ENCODE assay signal across 30 cellular contexts in the genomic region with DNA sequence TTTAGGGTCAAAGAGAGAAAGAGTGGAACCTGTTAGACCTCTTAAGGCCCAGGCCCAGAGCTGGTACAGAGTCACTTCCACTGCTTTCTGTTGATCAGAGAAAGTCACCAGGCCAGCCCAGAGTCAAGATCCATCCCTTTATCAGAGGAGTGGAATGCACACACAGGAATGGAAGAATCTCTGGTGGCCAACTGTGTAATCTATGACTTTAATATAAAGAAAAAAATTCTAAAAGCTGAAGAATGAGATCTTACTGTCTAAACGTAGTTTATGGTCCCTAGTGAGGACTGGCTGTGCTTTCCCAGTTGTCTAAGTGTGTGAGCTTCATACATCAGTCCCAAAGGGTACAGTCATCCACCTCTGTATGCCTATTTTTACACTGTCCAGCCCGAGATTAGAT.
"Had no signal": no experiment of that assay in that cellular context is flagged by ENCODE, and none has a peak within 500 bp of the region (broad histone marks: within the 10 kb centered on the region; RNA-seq: fewer than 3 reads in every experiment).

No MANE protein-coding gene starts in this region.

- H3K4me1 ChIP-seq: lower lobe of right lung, pancreas, stomach, tibial artery, upper lobe of right lung had no signal

- H3K9me3 Mint-ChIP-seq: natural killer cell; stimulated activated memory B cell treated with anti-CD40 and anti-IgM and Interleukin-4, amounts not matched to agents 10 μg/mL and 1 μg/mL and 100 μg/mL, for 72 hours had no signal

- H3K4me3 Mint-ChIP-seq: naive B cell; natural killer cell; nephron progenitor cell; stimulated activated memory B cell treated with anti-CD40 and anti-IgM and Interleukin-4, amounts not matched to agents 10 μg/mL and 1 μg/mL and 100 μg/mL, for 72 hours had no signal

- ATAC-seq: left cardiac atrium; left lobe of liver; lower lobe of right lung; natural killer cell; right cardiac atrium; stimulated activated memory B cell treated with anti-CD40 and anti-IgM and Interleukin-4, amounts not matched to agents 10 μg/mL and 1 μg/mL and 100 μg/mL, for 72 hours; stimulated activated naive CD8-positive, alpha-beta T cell treated with anti-CD3 and anti-CD28 coated beads, Interleukin-15, Interleukin-2, amounts not matched to agents 100 U/mL and 50 U/mL, for 24 hours; upper lobe of right lung had no signal

- H3K9me3 ChIP-seq: lower lobe of right lung, pancreas, prostate gland, sigmoid colon, stomach, suprapubic skin, thoracic aorta, tibial artery, upper lobe of right lung had no signal

- H3K36me3 ChIP-seq: lower lobe of right lung, pancreas, prostate gland, sigmoid colon, thoracic aorta, upper lobe of right lung had no signal

- H3K4me1 Mint-ChIP-seq: natural killer cell had no signal

- H3K36me3 Mint-ChIP-seq: natural killer cell had no signal

- H3K4me3 ChIP-seq: lower lobe of right lung, pancreas, prostate gland, sigmoid colon, smooth muscle cell, stomach, suprapubic skin, thoracic aorta, tibial artery, upper lobe of right lung had no signal

- DNase-seq: hippocampal formation; kidney glomerular epithelial cell; left cardiac atrium; lower lobe of right lung; mammary epithelial cell; mesenchymal stem cell; naive B cell; natural killer cell; nephron progenitor cell; posterior cingulate gyrus; retina; right cardiac atrium; sigmoid colon; stimulated activated CD4-positive, alpha-beta T cell treated with anti-CD3 and anti-CD28 coated beads, Interleukin-1b, Interleukin-23, amount 100 ng/mL, for 48 hours; stimulated activated CD4-positive, alpha-beta T cell treated with anti-CD3 and anti-CD28 coated beads, Interleukin-2, amount 100 ng/mL, for 48 hours; stimulated activated CD4-positive, alpha-beta T cell treated with anti-CD3 and anti-CD28 coated beads, Interleukin-4, amount 100 ng/mL, for 4 hours; stimulated activated CD8-positive, alpha-beta memory T cell treated with anti-CD3 and anti-CD28 coated beads, Interleukin-4, amount 100 ng/mL, for 48 hours; stimulated activated naive CD8-positive, alpha-beta T cell treated with anti-CD3 and anti-CD28 coated beads, Interleukin-15, Interleukin-2, amounts not matched to agents 100 U/mL and 50 U/mL, for 24 hours; stomach; tibial artery; upper lobe of right lung had no signal

- H3K27me3 ChIP-seq: pancreas, sigmoid colon, stomach, suprapubic skin, tibial artery, upper lobe of right lung had no signal

- H3K27ac ChIP-seq: lower lobe of right lung, pancreas, prostate gland, sigmoid colon, stomach, suprapubic skin, thoracic aorta, tibial artery, upper lobe of right lung had no signal

- H3K27me3 Mint-ChIP-seq: stimulated activated memory B cell treated with anti-CD40 and anti-IgM and Interleukin-4, amounts not matched to agents 10 μg/mL and 1 μg/mL and 100 μg/mL, for 72 hours had no signal

- FAIRE-seq: keratinocyte, pancreas, urothelium cell line had no signal

- H3K27ac Mint-ChIP-seq: naive B cell; natural killer cell; nephron progenitor cell; stimulated activated memory B cell treated with anti-CD40 and anti-IgM and Interleukin-4, amounts not matched to agents 10 μg/mL and 1 μg/mL and 100 μg/mL, for 72 hours had no signal
